ENCODE assay signal across 7 cellular contexts in the genomic region with DNA sequence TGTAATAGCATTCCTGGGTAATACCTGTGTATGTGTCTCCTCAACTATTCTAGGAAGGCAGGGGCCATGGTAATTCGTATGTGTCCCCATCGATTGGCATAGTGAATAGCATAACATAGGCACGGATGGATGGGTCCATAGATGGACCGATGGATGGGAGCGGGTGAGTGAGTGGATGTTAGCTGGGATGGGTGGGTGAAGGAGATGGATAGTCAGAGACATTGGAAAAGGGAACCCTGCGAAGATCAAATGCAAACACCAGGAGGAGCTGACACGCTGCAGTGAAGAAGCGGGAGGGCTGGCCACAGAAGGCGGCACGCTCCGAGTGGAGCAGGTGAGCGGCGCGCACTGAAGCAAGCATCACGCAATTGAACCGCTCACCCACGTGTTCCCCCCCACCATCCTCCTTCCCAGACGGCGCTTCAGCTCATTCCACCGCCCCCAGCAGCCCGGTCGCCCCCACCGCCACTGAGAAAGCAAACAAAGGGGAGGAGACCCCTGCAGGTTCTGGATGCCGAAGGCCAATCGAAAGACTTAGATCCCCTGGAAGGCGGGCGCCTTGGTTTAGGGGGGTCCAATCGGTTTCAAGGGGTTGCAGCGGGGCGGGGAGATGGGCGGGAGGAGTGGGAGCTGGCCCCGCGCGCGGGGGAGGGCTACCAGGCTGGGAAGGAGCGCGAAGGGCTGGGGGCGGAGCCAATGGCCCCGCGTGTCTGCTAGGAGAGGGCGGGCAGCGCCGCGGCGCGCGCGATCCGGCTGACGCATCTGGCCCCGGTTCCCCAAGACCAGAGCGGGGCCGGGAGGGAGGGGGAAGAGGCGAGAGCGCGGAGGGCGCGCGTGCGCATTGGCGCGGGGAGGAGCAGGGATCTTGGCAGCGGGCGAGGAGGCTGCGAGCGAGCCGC. TPM values are rescaled to one million over a fixed set of nuclear protein-coding genes. Genes with fewer than 3 reads are reported as not detected.
A peak's percentile ranks its signal among the peaks of the same experiment; 100 is the strongest.
DNase-seq lines count a peak whose midpoint lies in the region; ATAC-seq, FAIRE-seq and TF ChIP-seq lines count a peak whose summit lies in the region.

A gene (plus strand): TSS at position 839 of the 899 bp plus-strand sequence. CDS start 90 bp downstream, outside the sequence.

- H3K9me3 Mint-ChIP-seq in T-helper 2 cell treated with Interferon-gamma antibody and Interleukin-4, amounts not matched to agents 5 μg/mL and 100 μg/mL, for 36 hours = peaks cover 5% of the 10 kb centered on the region
- H3K9me3 Mint-ChIP-seq in astrocyte (ENCODE audit: unreplicated experiment) = no peaks in the 10 kb centered on the region

- no peaks in the 10 kb centered on the region for H4K20me1 ChIP-seq in astrocyte (ENCODE audit: insufficient read depth, low read length)

- no peaks in the 10 kb centered on the region for H3K36me3 ChIP-seq in astrocyte (ENCODE audit: insufficient read depth, low read length)

- peak within 1 kb of the TSS; percentile 64 for H3K4me3 ChIP-seq in astrocyte (ENCODE audit: insufficient read depth, low read depth, low read length)

- peak within 1 kb of the TSS; percentile 61 for H3K9ac ChIP-seq in astrocyte (ENCODE audit: low read length)

- H3K36me3 Mint-ChIP-seq in T-helper 2 cell treated with Interferon-gamma antibody and Interleukin-4, amounts not matched to agents 5 μg/mL and 100 μg/mL, for 36 hours (ENCODE audit: low read depth) = peaks cover 27% of the 10 kb centered on the region
- no peaks in the 10 kb centered on the region for H3K36me3 Mint-ChIP-seq in astrocyte (ENCODE audit: low read depth, unreplicated experiment)

- DNase-seq in NCI-H1930 (lab: John Stamatoyannopoulos, UW) = peak; percentile 93 to 97
- DNase-seq in T-helper 2 cell treated with Interferon-gamma antibody and Interleukin-4, amounts not matched to agents 5 μg/mL and 100 μg/mL, for 36 hours (ENCODE audit: low spot score) = peak; percentile 98
- peak; percentile 93 for DNase-seq in astrocyte (ENCODE audit: low read depth)
- peak; percentile 98 for DNase-seq in hepatic stellate cell (ENCODE audit: low spot score)
- DNase-seq in renal cortical epithelial cell (ENCODE audit: low read depth) = peak; percentile 91

- FAIRE-seq in astrocyte (lab: Jason Lieb, UNC) = no peak

- peak; percentile 40 for TF ChIP-seq CTCF in astrocyte (IDR thresholded peaks at IDR 0.05; ENCODE audit: insufficient read depth, low read depth, low read length)

- no peaks in the 10 kb centered on the region for H3K9me3 ChIP-seq in astrocyte (ENCODE audit: insufficient read depth, low read depth, low read length)

- H3K4me1 Mint-ChIP-seq in T-helper 2 cell treated with Interferon-gamma antibody and Interleukin-4, amounts not matched to agents 5 μg/mL and 100 μg/mL, for 36 hours (ENCODE audit: low read depth) = peaks cover 45% of the 10 kb centered on the region
- H3K4me1 Mint-ChIP-seq in astrocyte (ENCODE audit: low read depth, unreplicated experiment) = peaks cover 12% of the 10 kb centered on the region

- H3K27ac ChIP-seq in astrocyte (ENCODE audit: low read depth, low read length) = peak within 1 kb of the TSS; percentile 55

- peak within 1 kb of the TSS; percentile 96 for H3K27ac Mint-ChIP-seq in T-helper 2 cell treated with Interferon-gamma antibody and Interleukin-4, amounts not matched to agents 5 μg/mL and 100 μg/mL, for 36 hours
- H3K27ac Mint-ChIP-seq in astrocyte (ENCODE audit: unreplicated experiment) = peak within 1 kb of the TSS; percentile 42

- peak within 1 kb of the TSS; percentile 79 for H2AFZ ChIP-seq in astrocyte (ENCODE audit: low read depth, low read length)

- peak within 1 kb of the TSS; percentile 96 for H3K4me3 Mint-ChIP-seq in T-helper 2 cell treated with Interferon-gamma antibody and Interleukin-4, amounts not matched to agents 5 μg/mL and 100 μg/mL, for 36 hours
- peak within 1 kb of the TSS; percentile 83 for H3K4me3 Mint-ChIP-seq in astrocyte (ENCODE audit: unreplicated experiment)

- H3K4me1 ChIP-seq in astrocyte (ENCODE audit: insufficient read depth, low read length) = peaks cover 7% of the 10 kb centered on the region

- ATAC-seq in GM18502 (IDR thresholded peaks at IDR 0.05; ENCODE audit: poor library complexity, unreplicated experiment) = peak; percentile 81
- ATAC-seq in HG02970 (IDR thresholded peaks at IDR 0.05; ENCODE audit: low FRiP score, unreplicated experiment) = peak; percentile 81

- no peaks in the 10 kb centered on the region for H3K79me2 ChIP-seq in astrocyte (ENCODE audit: insufficient read depth, low read length)

- H3K4me2 ChIP-seq in astrocyte (ENCODE audit: low read length) = peak within 1 kb of the TSS; percentile 92

- no peaks in the 10 kb centered on the region for H3K27me3 Mint-ChIP-seq in T-helper 2 cell treated with Interferon-gamma antibody and Interleukin-4, amounts not matched to agents 5 μg/mL and 100 μg/mL, for 36 hours (ENCODE audit: low read depth)
- H3K27me3 Mint-ChIP-seq in astrocyte (ENCODE audit: low read depth, unreplicated experiment) = peaks cover 5% of the 10 kb centered on the region

- no peaks in the 10 kb centered on the region for H3K27me3 ChIP-seq in astrocyte (ENCODE audit: insufficient read depth, low read length)

RNA-seq across cellular contexts. Expression of the gene that starts here (rescaled TPM):
- total RNA-seq in astrocyte = 6.3 and 10.3 TPM in 2 replicates
- 2.1 and 2.7 TPM in 2 replicates for total RNA-seq in renal cortical epithelial cell

Comparison
In these comparisons a context has a peak if more than half of its experiments do, and no peak if none do; other contexts are left out.
1. Peak in every context shown above with its lines: DNase-seq, ATAC-seq, H3K4me3 ChIP-seq and H3K27ac ChIP-seq.